In genomic region chr4:153750197-153750817, GRCh38 we compare ENCODE assay signal across 8 cellular contexts. TPM values are rescaled to one million over a fixed set of nuclear protein-coding genes. Genes with fewer than 3 reads are reported as not detected.
A peak's percentile ranks its signal among the peaks of the same experiment; 100 is the strongest.
DNase-seq lines count a peak whose midpoint lies in the region; ATAC-seq, FAIRE-seq and TF ChIP-seq lines count a peak whose summit lies in the region.

No MANE protein-coding gene starts in this region.

- H3K27me3 ChIP-seq in colonic mucosa (no peaks in the 10 kb centered on the region), lower lobe of right lung (ENCODE audit: low read depth) (peaks cover 5% of the 10 kb centered on the region)

- no peak overlapping the region for H3K4me2 ChIP-seq in A549

- H3K9me3 ChIP-seq in A549, result no peaks in the 10 kb centered on the region
- H3K9me3 ChIP-seq in colonic mucosa, result no peaks in the 10 kb centered on the region
- no peaks in the 10 kb centered on the region for H3K9me3 ChIP-seq in lower lobe of right lung

- TF ChIP-seq RAD21 in A549 (conservative IDR thresholded peaks at IDR 0.05 in 1 of 2, IDR thresholded peaks at IDR 0.05 in 1 of 2), result peak; percentile 65 to 72

- CTCF ChIA-PET in A549 (lab: Yijun Ruan, JAX), result interaction anchor here (0.6 to 3.0 kb wide), 20 partner anchors 8 to 608 kb away, joined by 3 to 15 read pairs (median 4); no protein-coding TSS in a partner anchor

- FAIRE-seq in A549 (lab: Jason Lieb, UNC), result no peak

- DNase-seq in A549 (ENCODE audit: low read depth in 1 of 2, low spot score in 1 of 2), result peak; percentile 15 to 51
- DNase-seq in GM13976 (ENCODE audit: low spot score), result peak; percentile 61
- peak; percentile 59 for DNase-seq in NCI-H345 (lab: John Stamatoyannopoulos, UW)
- DNase-seq in activated CD4-positive, alpha-beta T cell treated with anti-CD3 and anti-CD28 coated beads for 24 hours (ENCODE audit: low read depth in 2 of 2), result peak; percentile 45 to 54
- peak; percentile 63 for DNase-seq in colonic mucosa
- no peak for DNase-seq in lower lobe of right lung
- DNase-seq in stimulated activated CD8-positive, alpha-beta memory T cell treated with anti-CD3 and anti-CD28 coated beads, Interleukin-15, amount 100 ng/mL, for 24 hours (ENCODE audit: low read depth), result peak; percentile 16

- TF ChIP-seq POLR2A in A549 (IDR thresholded peaks at IDR 0.05; ENCODE audit: low read length), result no peak

- in situ Hi-C loops in GM13976 (cut with MboI; ENCODE audit: low sequenced_read_pairs, unreplicated experiment), result no loop called here

- H3K27ac ChIP-seq in A549 (no peak overlapping the region), colonic mucosa (no peak overlapping the region), lower lobe of right lung (no peak overlapping the region)

- H3K4me3 ChIP-seq in A549 (no peak overlapping the region), colonic mucosa (no peak overlapping the region), lower lobe of right lung (no peak overlapping the region)

- no peaks in the 10 kb centered on the region for H3K4me1 ChIP-seq in A549
- no peaks in the 10 kb centered on the region for H3K4me1 ChIP-seq in colonic mucosa
- peaks cover 5% of the 10 kb centered on the region for H3K4me1 ChIP-seq in lower lobe of right lung

- POLR2A ChIA-PET in A549 (lab: Yijun Ruan, JAX), result no interaction called here

- intact Hi-C loops in colonic mucosa (cut with DNase I), result loop anchor here (10.0 kb wide), 1 partner anchor 116 kb away; no protein-coding TSS in a partner anchor
- intact Hi-C loops in lower lobe of right lung (cut with DNase I), result loop anchor here (5.0 kb wide), 1 partner anchor 118 kb away; no protein-coding TSS in a partner anchor

- H3K36me3 ChIP-seq in colonic mucosa (no peaks in the 10 kb centered on the region), lower lobe of right lung (no peaks in the 10 kb centered on the region)

- WGBS in A549 (ENCODE audit: missing lambda C conversion rate), result 36% methylated on average over 5 of the region's 5 CpGs

- TF ChIP-seq CTCF in A549 (IDR thresholded peaks at IDR 0.05) (peak; percentile 60), GM13976 (IDR thresholded peaks at IDR 0.05; ENCODE audit: borderline replicate concordance, control extremely low read depth, extremely low read depth, insufficient read depth, missing control alignments) (peak; percentile 64), colonic mucosa (IDR thresholded peaks at IDR 0.05) (peak; percentile 51), lower lobe of right lung (IDR thresholded peaks at IDR 0.05) (peak; percentile 72)

- peak; percentile 83 to 92 for ATAC-seq in A549
- ATAC-seq in HG03064 (IDR thresholded peaks at IDR 0.05; ENCODE audit: low read depth, unreplicated experiment), result peak; percentile 81
- peak; percentile 86 to 93 for ATAC-seq in lower lobe of right lung

- no peak overlapping the region for H3K9ac ChIP-seq in colonic mucosa (ENCODE audit: low read depth in 2 of 2, low read length in 2 of 2)

- TF ChIP-seq EP300 in A549 (IDR thresholded peaks at IDR 0.05), result no peak

TF ChIP-seq in A549, 52 proteins besides CTCF, POLR2A, EP300 and RAD21:
- TF ChIP-seq SMC3 (IDR thresholded peaks at IDR 0.05) (peak; percentile 46; the same call in 2 of the 3 replicates), PBX3 (IDR thresholded peaks at IDR 0.05) (no peak)

RNA-seq across cellular contexts. Expression of gene RNF175, which starts 9.5 kb away (rescaled TPM):
- polyA plus RNA-seq in A549 (2011; rRNA removed), result 0.05 TPM in 1 of 2 replicates, not detected in the other
- polyA plus RNA-seq in A549 (2012; cell fraction: cytosol; rRNA removed), result not detected in 2 replicates
- polyA plus RNA-seq in A549 (2012; cell fraction: nucleus; rRNA removed), result not detected in 2 replicates
- polyA plus RNA-seq in A549 (2017; fragmentation: RNase III; extraction: RNeasy Plus Mini Kit Qiagen cat#74134 plus additional on column Dnase treatment), result not detected in 3 replicates
- polyA minus RNA-seq in A549 (2011; rRNA and poly(A)+ RNA removed), result not detected in 2 replicates
- total RNA-seq in colonic mucosa, result under 1 TPM in 1 of 2 donors, not detected in 1; 0.37 TPM
- total RNA-seq in lower lobe of right lung, result 0.12 TPM

RNA-seq across cellular contexts. Expression of gene SFRP2, which starts 38.6 kb away (rescaled TPM):
- polyA plus RNA-seq in A549 (2011; rRNA removed) (not detected in 2 replicates), A549 (2017; fragmentation: RNase III; extraction: RNeasy Plus Mini Kit Qiagen cat#74134 plus additional on column Dnase treatment) (not detected in 3 replicates)
- polyA plus RNA-seq in A549 (2012; cell fraction: cytosol; rRNA removed), result not detected in 2 replicates
- not detected in 2 replicates for polyA plus RNA-seq in A549 (2012; cell fraction: nucleus; rRNA removed)
- not detected in 2 replicates for polyA minus RNA-seq in A549 (2011; rRNA and poly(A)+ RNA removed)
- total RNA-seq in colonic mucosa (10 to 100 TPM in 1 of 2 donors, 1 to 10 TPM in 1; 8.7 to 36.2 TPM), lower lobe of right lung (39.5 TPM)
